8 cellular contexts compared by ENCODE assay signal in the genomic region with DNA sequence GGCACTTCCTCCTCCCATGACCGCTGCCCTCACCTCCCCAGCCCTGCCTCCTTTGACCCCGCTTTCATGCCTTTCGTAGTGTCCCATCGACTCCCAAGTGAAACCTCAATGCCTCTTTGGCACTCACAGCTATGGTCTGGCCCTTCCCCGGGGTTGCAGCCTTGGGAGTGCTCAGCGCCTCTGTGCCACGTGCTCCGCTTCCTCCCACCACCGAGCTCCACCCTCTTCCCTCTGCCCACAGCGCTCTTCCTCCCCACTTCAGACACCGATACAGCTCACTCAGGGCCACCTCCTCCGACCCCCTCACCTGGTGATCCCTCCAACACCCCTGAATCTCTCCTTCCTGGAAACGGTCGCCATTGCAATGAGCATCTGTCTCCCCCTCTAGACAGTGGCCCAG. TPM values are rescaled to one million over a fixed set of nuclear protein-coding genes. Genes with fewer than 3 reads are reported as not detected.
DNase-seq lines count a peak whose midpoint lies in the region; ATAC-seq and TF ChIP-seq lines count a peak whose summit lies in the region.

No MANE protein-coding gene starts in this region.

- peak overlapping the region; percentile 89 to 93 for H3K27ac Mint-ChIP-seq in T-cell
- H3K27ac Mint-ChIP-seq in activated naive CD8-positive, alpha-beta T cell treated with anti-CD3 and anti-CD28 coated beads, Interleukin-2, amount 50 U/mL, for 24 hours: peak overlapping the region; percentile 98
- peak overlapping the region; percentile 89 to 98 (median 96) for H3K27ac Mint-ChIP-seq in naive thymus-derived CD8-positive, alpha-beta T cell

- no peaks in the 10 kb centered on the region for H3K36me3 Mint-ChIP-seq in T-cell
- H3K36me3 Mint-ChIP-seq in activated naive CD8-positive, alpha-beta T cell treated with anti-CD3 and anti-CD28 coated beads, Interleukin-2, amount 50 U/mL, for 24 hours (ENCODE audit: low read depth): no peaks in the 10 kb centered on the region
- H3K36me3 Mint-ChIP-seq in naive thymus-derived CD8-positive, alpha-beta T cell: peaks cover 0 to 2% (median 0%) of the 10 kb centered on the region in 3 donors

- H3K27ac ChIP-seq in stomach smooth muscle (ENCODE audit: low read length): peak overlapping the region; percentile 95

- DNase-seq in T-cell: peak in 33 of 34 experiments; percentile 9 to 56 (median 41)
- DNase-seq in activated naive CD8-positive, alpha-beta T cell treated with anti-CD3 and anti-CD28 coated beads, Interleukin-2, amount 50 U/mL, for 24 hours: peak; percentile 62
- peak; percentile 30 to 73 (median 42) for DNase-seq in naive thymus-derived CD8-positive, alpha-beta T cell
- DNase-seq in NCI-H446 treated with DMSO at 0.1 percent for 48 hours (lab: John Stamatoyannopoulos, UW): no peak
- DNase-seq in DMS79 treated with DMSO at 0.1 percent for 48 hours (lab: John Stamatoyannopoulos, UW): no peak
- DNase-seq in GM20000 (ENCODE audit: low spot score): no peak
- DNase-seq in mesenteric fat pad (ENCODE audit: low spot score): no peak

- peaks cover 38 to 55% (median 52%) of the 10 kb centered on the region in 3 donors for H3K4me1 Mint-ChIP-seq in T-cell
- H3K4me1 Mint-ChIP-seq in activated naive CD8-positive, alpha-beta T cell treated with anti-CD3 and anti-CD28 coated beads, Interleukin-2, amount 50 U/mL, for 24 hours: peaks cover 50% of the 10 kb centered on the region
- H3K4me1 Mint-ChIP-seq in naive thymus-derived CD8-positive, alpha-beta T cell: peaks cover 35 to 67% (median 59%) of the 10 kb centered on the region in 4 donors

- H3K4me3 Mint-ChIP-seq in T-cell: peak overlapping the region; percentile 60 to 84 (median 76)
- H3K4me3 Mint-ChIP-seq in activated naive CD8-positive, alpha-beta T cell treated with anti-CD3 and anti-CD28 coated beads, Interleukin-2, amount 50 U/mL, for 24 hours: peak overlapping the region; percentile 85
- H3K4me3 Mint-ChIP-seq in naive thymus-derived CD8-positive, alpha-beta T cell: peak overlapping the region; percentile 77 to 96 (median 84)

- H3K27me3 Mint-ChIP-seq in T-cell: no peaks in the 10 kb centered on the region
- H3K27me3 Mint-ChIP-seq in activated naive CD8-positive, alpha-beta T cell treated with anti-CD3 and anti-CD28 coated beads, Interleukin-2, amount 50 U/mL, for 24 hours: no peaks in the 10 kb centered on the region
- H3K27me3 Mint-ChIP-seq in naive thymus-derived CD8-positive, alpha-beta T cell: no peaks in the 10 kb centered on the region

- peak; percentile 95 to 99 (median 98) for ATAC-seq in T-cell (replicated peaks in 1 of 4)
- peak; percentile 88 for ATAC-seq in activated naive CD8-positive, alpha-beta T cell treated with anti-CD3 and anti-CD28 coated beads, Interleukin-2, amount 50 U/mL, for 24 hours
- peak; percentile 94 to 95 for ATAC-seq in naive thymus-derived CD8-positive, alpha-beta T cell

- H3K9me3 Mint-ChIP-seq in T-cell: no peaks in the 10 kb centered on the region
- H3K9me3 Mint-ChIP-seq in activated naive CD8-positive, alpha-beta T cell treated with anti-CD3 and anti-CD28 coated beads, Interleukin-2, amount 50 U/mL, for 24 hours: no peaks in the 10 kb centered on the region
- no peaks in the 10 kb centered on the region for H3K9me3 Mint-ChIP-seq in naive thymus-derived CD8-positive, alpha-beta T cell

- peaks cover 55% of the 10 kb centered on the region for H3K4me1 ChIP-seq in stomach smooth muscle (ENCODE audit: control insufficient read depth, insufficient read depth, low read length)

- no peaks in the 10 kb centered on the region for H3K9me3 ChIP-seq in stomach smooth muscle (ENCODE audit: control insufficient read depth in 2 of 2, low read length in 2 of 2)

- peak overlapping the region in 1 of 2 donors; percentile 8 for H3K4me3 ChIP-seq in stomach smooth muscle (ENCODE audit: low read length in 2 of 2)

- H3K36me3 ChIP-seq in stomach smooth muscle (ENCODE audit: control insufficient read depth in 2 of 2, insufficient read depth in 2 of 2, low read length in 2 of 2): no peaks in the 10 kb centered on the region

- POLR2A ChIA-PET in T-cell (lab: Charles Lee): interaction anchor here in 1 of 2 donors (0.6 kb wide), 1 partner anchor 186 kb away, joined by 3 read pairs; no protein-coding TSS in a partner anchor
- POLR2A ChIA-PET in naive thymus-derived CD8-positive, alpha-beta T cell (lab: Charles Lee): interaction anchor here (0.6 to 2.9 kb wide), 18 partner anchors 9 to 479 kb away, joined by 3 to 14 read pairs (median 5); a partner anchor contains a TSS

- H3K9ac ChIP-seq in stomach smooth muscle (ENCODE audit: low read length in 2 of 2): no peak overlapping the region

- CTCF ChIA-PET in T-cell (lab: Charles Lee): interaction anchor here in 1 of 2 donors (1.1 to 1.4 kb wide), 2 partner anchors 9 to 22 kb away, joined by 3 to 8 read pairs; no protein-coding TSS in a partner anchor

- H3K27me3 ChIP-seq in stomach smooth muscle (ENCODE audit: control insufficient read depth in 1 of 2, insufficient read depth in 2 of 2, low read length in 2 of 2): no peaks in the 10 kb centered on the region

- no peak for TF ChIP-seq CTCF in GM20000 (IDR thresholded peaks at IDR 0.05; ENCODE audit: extremely low read depth, missing control alignments)

RNA-seq across cellular contexts. Expression of a gene that starts 16.6 kb away (rescaled TPM):
- total RNA-seq in T-cell: 1 to 10 TPM in 2 of 5 donors, not detected in 3; 1.8 to 3.2 TPM
- not detected for total RNA-seq in naive thymus-derived CD8-positive, alpha-beta T cell
- not detected for polyA plus RNA-seq in naive thymus-derived CD8-positive, alpha-beta T cell
- total RNA-seq in mesenteric fat pad: not detected

Comparison
In these comparisons a context has a peak if more than half of its experiments do, and no peak if none do; other contexts are left out.
1. DNase-seq: peak in T-cell (33 of 34), activated naive CD8-positive, alpha-beta T cell treated with anti-CD3 and anti-CD28 coated beads, Interleukin-2, amount 50 U/mL, for 24 hours (single experiment) and naive thymus-derived CD8-positive, alpha-beta T cell (10 of 10); none in NCI-H446 treated with DMSO at 0.1 percent for 48 hours (single experiment), DMS79 treated with DMSO at 0.1 percent for 48 hours (single experiment), GM20000 (single experiment) and mesenteric fat pad (single experiment).
2. Peak in every context shown above with its lines, with median percentiles within 50 percentile points of each other: ATAC-seq, H3K27ac Mint-ChIP-seq and H3K4me3 Mint-ChIP-seq.